ENCODE assay signal across 8 cellular contexts in the genomic region with DNA sequence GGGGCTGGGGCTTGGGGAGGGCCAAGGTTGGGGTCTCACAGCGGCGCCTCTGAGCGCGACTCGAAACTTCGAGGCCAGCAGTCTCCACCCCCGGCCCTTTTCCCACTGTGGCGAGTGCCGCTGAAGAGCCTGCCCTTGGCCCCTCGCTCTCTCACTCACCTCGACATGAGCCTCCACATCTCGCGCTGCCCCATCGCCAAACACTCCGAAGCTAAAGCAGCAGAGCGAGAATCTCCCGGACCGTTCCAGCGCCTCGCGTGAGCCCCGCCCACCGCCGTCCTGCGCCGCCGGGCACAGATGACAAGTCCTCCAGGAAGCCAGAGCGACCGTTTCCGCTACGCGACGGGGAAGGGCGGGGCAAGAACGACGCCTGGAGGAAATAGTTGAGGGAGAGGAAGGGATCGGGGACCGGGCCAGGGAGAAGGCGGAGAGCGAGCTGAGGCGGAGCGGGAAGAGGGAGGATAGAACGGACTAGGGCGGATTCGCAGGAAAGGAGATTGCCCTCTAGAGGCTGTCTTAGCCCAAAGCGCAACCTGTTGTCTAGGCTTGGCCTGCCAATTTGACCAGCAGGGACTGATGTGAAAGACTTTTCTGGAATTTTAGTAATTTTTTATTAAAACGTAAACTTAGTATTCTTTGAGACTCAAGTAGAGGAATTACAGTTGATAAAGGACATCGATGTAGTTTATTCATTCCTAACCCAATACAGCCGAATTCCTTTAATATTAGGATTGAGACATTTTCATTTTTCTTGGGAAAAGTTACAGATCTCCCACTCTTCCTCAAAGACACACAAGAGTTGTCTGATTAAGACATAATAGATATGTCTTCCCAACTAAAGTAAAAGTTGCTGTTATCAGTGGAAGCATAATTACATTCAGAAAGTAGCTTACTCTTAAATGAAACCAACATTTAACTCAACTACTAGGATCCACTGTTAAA. TPM values are rescaled to one million over a fixed set of nuclear protein-coding genes. Genes with fewer than 3 reads are reported as not detected.
DNase-seq lines count a peak whose midpoint lies in the region; ATAC-seq, FAIRE-seq and TF ChIP-seq lines count a peak whose summit lies in the region.

A gene with protein sequence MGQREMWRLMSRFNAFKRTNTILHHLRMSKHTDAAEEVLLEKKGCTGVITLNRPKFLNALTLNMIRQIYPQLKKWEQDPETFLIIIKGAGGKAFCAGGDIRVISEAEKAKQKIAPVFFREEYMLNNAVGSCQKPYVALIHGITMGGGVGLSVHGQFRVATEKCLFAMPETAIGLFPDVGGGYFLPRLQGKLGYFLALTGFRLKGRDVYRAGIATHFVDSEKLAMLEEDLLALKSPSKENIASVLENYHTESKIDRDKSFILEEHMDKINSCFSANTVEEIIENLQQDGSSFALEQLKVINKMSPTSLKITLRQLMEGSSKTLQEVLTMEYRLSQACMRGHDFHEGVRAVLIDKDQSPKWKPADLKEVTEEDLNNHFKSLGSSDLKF (minus strand): TSS at position 270 of the 942 bp plus-strand sequence. CDS start 76 bp downstream, at position 194.

- H3F3A ChIP-seq in smooth muscle cell (ENCODE audit: low read depth): peaks cover 11% of the 10 kb centered on the region

- DNase-seq in NCI-H2171 treated with DMSO at 0.1 percent for 48 hours (lab: John Stamatoyannopoulos, UW) (peak; percentile 99), WERI-Rb-1 (peak; percentile 99), bronchial epithelial cell (ENCODE audit: low read depth) (peak; percentile 98), iPS-NIHi11 (ENCODE audit: low spot score) (peak; percentile 90), smooth muscle cell (lab: John Stamatoyannopoulos, UW; ENCODE audit: unreplicated experiment) (peak; percentile 92)

- peak within 1 kb of the TSS; percentile 97 for H3K4me3 ChIP-seq in ACC112 (ENCODE audit: low read depth, low read length)
- H3K4me3 ChIP-seq in WERI-Rb-1 (ENCODE audit: low read depth, low read length): peak within 1 kb of the TSS; percentile 66
- H3K4me3 ChIP-seq in bronchial epithelial cell (ENCODE audit: low read depth, low read length): peak within 1 kb of the TSS; percentile 69
- peak within 1 kb of the TSS; percentile 68 for H3K4me3 ChIP-seq in smooth muscle cell

- H3K9me3 ChIP-seq in WERI-Rb-1 (ENCODE audit: severe bottlenecking) (no peaks in the 10 kb centered on the region), smooth muscle cell (replicated peaks; ENCODE audit: low read depth) (no peaks in the 10 kb centered on the region)

- H3K4me2 ChIP-seq in smooth muscle cell: peak within 1 kb of the TSS; percentile 91

- peak within 1 kb of the TSS; percentile 96 for H2AFZ ChIP-seq in ACC112 (ENCODE audit: low read length, unreplicated experiment)
- H2AFZ ChIP-seq in smooth muscle cell (ENCODE audit: low read depth): peak within 1 kb of the TSS; percentile 88

- H3K9ac ChIP-seq in smooth muscle cell (ENCODE audit: low read depth): peak within 1 kb of the TSS; percentile 76

- no peaks in the 10 kb centered on the region for H4K20me1 ChIP-seq in smooth muscle cell (ENCODE audit: low read depth)

- WGBS in smooth muscle cell (ENCODE audit: low lambda C conversion rate): under 1% methylated on average over 48 of the region's 49 CpGs

- no peaks in the 10 kb centered on the region for H3K27me3 ChIP-seq in ACC112 (ENCODE audit: insufficient read depth, low read length)
- no peaks in the 10 kb centered on the region for H3K27me3 ChIP-seq in WERI-Rb-1 (ENCODE audit: insufficient read depth, low read depth, severe bottlenecking)
- no peaks in the 10 kb centered on the region for H3K27me3 ChIP-seq in bronchial epithelial cell (ENCODE audit: control insufficient read depth, insufficient read depth, low read length)
- H3K27me3 ChIP-seq in smooth muscle cell (ENCODE audit: low read depth): no peaks in the 10 kb centered on the region

- TF ChIP-seq CTCF in WERI-Rb-1 (IDR thresholded peaks at IDR 0.05; ENCODE audit: low read depth, low read length) (peak; percentile 92), bronchial epithelial cell (IDR thresholded peaks at IDR 0.05; ENCODE audit: insufficient read depth, low read length, severe bottlenecking) (peak; percentile 88), smooth muscle cell (IDR thresholded peaks at IDR 0.05; ENCODE audit: borderline replicate concordance, insufficient read depth, poor library complexity, severe bottlenecking) (peak; percentile 61)

- H3K27ac ChIP-seq in ACC112 (ENCODE audit: low read depth, low read length) (peak within 1 kb of the TSS; percentile 47), WERI-Rb-1 (peak within 1 kb of the TSS; percentile 66), smooth muscle cell (ENCODE audit: low read depth) (peak within 1 kb of the TSS; percentile 33)

- H3K4me1 ChIP-seq in ACC112 (ENCODE audit: control insufficient read depth, insufficient read depth, low read length, unreplicated experiment) (peaks cover 12% of the 10 kb centered on the region), smooth muscle cell (ENCODE audit: low read depth) (peaks cover 6% of the 10 kb centered on the region)

- FAIRE-seq in bronchial epithelial cell (lab: Jason Lieb, UNC): peak; percentile 95

- H3K36me3 ChIP-seq in ACC112 (ENCODE audit: insufficient read depth, low read length) (no peaks in the 10 kb centered on the region), WERI-Rb-1 (no peaks in the 10 kb centered on the region), bronchial epithelial cell (ENCODE audit: control insufficient read depth, insufficient read depth, low read length) (no peaks in the 10 kb centered on the region), smooth muscle cell (ENCODE audit: low read depth) (no peaks in the 10 kb centered on the region)

- ATAC-seq in GM18861 (IDR thresholded peaks at IDR 0.05; ENCODE audit: unreplicated experiment): peak; percentile 85
- ATAC-seq in HG03103 (IDR thresholded peaks at IDR 0.05; ENCODE audit: low read depth, unreplicated experiment): peak; percentile 93

- peaks cover 11% of the 10 kb centered on the region for H3K79me2 ChIP-seq in ACC112 (ENCODE audit: control insufficient read depth, insufficient read depth, low read length, unreplicated experiment)
- peaks cover 16% of the 10 kb centered on the region for H3K79me2 ChIP-seq in smooth muscle cell (ENCODE audit: low read depth)

RNA-seq across cellular contexts. Expression of the gene that starts here (rescaled TPM):
- 4.7 and 9.3 TPM in 2 replicates for total RNA-seq in bronchial epithelial cell
- 15.1 and 16.6 TPM in 2 replicates for total RNA-seq in smooth muscle cell
- 18.1 and 31.9 TPM in 2 replicates for polyA plus RNA-seq in smooth muscle cell

Comparison
In these comparisons a context has a peak if more than half of its experiments do, and no peak if none do; other contexts are left out.
1. Peak in every context shown above with its lines: DNase-seq, ATAC-seq, H3K4me3 ChIP-seq and H3K27ac ChIP-seq.